ENCODE assay signal across 8 cellular contexts in genomic region chrX:119008122-119008744, GRCh38. TPM values are rescaled to one million over a fixed set of nuclear protein-coding genes. Genes with fewer than 3 reads are reported as not detected.
A peak's percentile ranks its signal among the peaks of the same experiment; 100 is the strongest.
DNase-seq lines count a peak whose midpoint lies in the region; ATAC-seq, FAIRE-seq and TF ChIP-seq lines count a peak whose summit lies in the region.

No MANE protein-coding gene starts in this region.

- H3K79me2 ChIP-seq in endothelial cell of umbilical vein (ENCODE audit: control insufficient read depth, insufficient read depth, low read length) = no peaks in the 10 kb centered on the region

- no peaks in the 10 kb centered on the region for H3K27me3 ChIP-seq in endothelial cell of umbilical vein (ENCODE audit: control insufficient read depth in 2 of 2, insufficient read depth in 2 of 2, low read length in 2 of 2)

- H3K36me3 Mint-ChIP-seq in activated B cell treated with CpG ODN at 0.5 μM for 24 hours (ENCODE audit: low read depth) (no peaks in the 10 kb centered on the region), osteocyte (ENCODE audit: unreplicated experiment) (no peaks in the 10 kb centered on the region)

- H3K36me3 ChIP-seq in endothelial cell of umbilical vein (ENCODE audit: control insufficient read depth in 2 of 2, extremely low read depth in 1 of 2, insufficient read depth in 2 of 2, low read length in 2 of 2) = peaks cover 0 to 4% of the 10 kb centered on the region in 2 experiments

- no peak overlapping the region for H3K4me3 ChIP-seq in Jurkat, Clone E6-1 (ENCODE audit: low read length)
- no peak overlapping the region for H3K4me3 ChIP-seq in endothelial cell of umbilical vein (replicated peaks in 1 of 3; ENCODE audit: insufficient read depth in 1 of 3, low read depth in 1 of 3, low read length in 3 of 3)

- intact Hi-C loops in activated B cell treated with CpG ODN at 0.5 μM for 24 hours (cut with micrococcal nuclease) = loop anchor here (1.0 to 5.0 kb wide), 2 partner anchors 109 to 161 kb away; no protein-coding TSS in a partner anchor
- intact Hi-C loops in endothelial cell of umbilical vein (cut with micrococcal nuclease) = loop anchor here (1.0 kb wide), 1 partner anchor 161 kb away; no protein-coding TSS in a partner anchor

- no peak for TF ChIP-seq POLR2A in endothelial cell of umbilical vein (IDR thresholded peaks at IDR 0.05; ENCODE audit: low read depth, low read length)

- TF ChIP-seq CTCF in activated B cell treated with CpG ODN at 0.5 μM for 24 hours (IDR thresholded peaks at IDR 0.05) (peak; percentile 35), endothelial cell of umbilical vein (IDR thresholded peaks at IDR 0.05; ENCODE audit: extremely low read depth in 1 of 2, insufficient read depth in 1 of 2, low read depth in 1 of 2, low read length in 2 of 2) (peak; percentile 41), osteocyte (IDR thresholded peaks at IDR 0.05) (peak; percentile 62)

- CTCF ChIA-PET in activated B cell treated with CpG ODN at 0.5 μM for 24 hours (lab: Charles Lee) = interaction anchor here (0.7 to 6.3 kb wide), 6 partner anchors 58 to 169 kb away, joined by 3 to 44 read pairs (median 5); no protein-coding TSS in a partner anchor
- CTCF ChIA-PET in endothelial cell of umbilical vein (lab: Charles Lee) = interaction anchor here (0.6 to 2.2 kb wide), 6 partner anchors 30 to 658 kb away, joined by 3 to 19 read pairs (median 6); no protein-coding TSS in a partner anchor

- H3K27ac Mint-ChIP-seq in activated B cell treated with CpG ODN at 0.5 μM for 24 hours = no peak overlapping the region
- no peak overlapping the region for H3K27ac Mint-ChIP-seq in osteocyte (ENCODE audit: unreplicated experiment)

- H4K20me1 ChIP-seq in endothelial cell of umbilical vein (replicated peaks; ENCODE audit: control insufficient read depth, extremely low read depth, insufficient read depth, low read length) = no peaks in the 10 kb centered on the region

- peak; percentile 80 for FAIRE-seq in endothelial cell of umbilical vein (lab: Jason Lieb, UNC)

- H3K4me1 Mint-ChIP-seq in activated B cell treated with CpG ODN at 0.5 μM for 24 hours (no peaks in the 10 kb centered on the region), osteocyte (ENCODE audit: unreplicated experiment) (no peaks in the 10 kb centered on the region)

- no peak overlapping the region for H3K4me2 ChIP-seq in endothelial cell of umbilical vein (ENCODE audit: insufficient read depth, low read length)

- dilution Hi-C loops in endothelial cell of umbilical vein (cut with MboI; ENCODE audit: extremely low pct_ligation_motif_present, low sequenced_read_pairs) = no loop called here

- H3K9me1 ChIP-seq in endothelial cell of umbilical vein (replicated peaks; ENCODE audit: control insufficient read depth, extremely low read depth, insufficient read depth, low read length) = no peaks in the 10 kb centered on the region

- no peak overlapping the region for H2AFZ ChIP-seq in endothelial cell of umbilical vein (ENCODE audit: low read depth, low read length)

- ATAC-seq in activated B cell treated with CpG ODN at 0.5 μM for 24 hours (ENCODE audit: low read depth) (peak; percentile 58), HG03469 (IDR thresholded peaks at IDR 0.05; ENCODE audit: unreplicated experiment) (no peak), GM18909 (IDR thresholded peaks at IDR 0.05; ENCODE audit: poor library complexity, unreplicated experiment) (no peak)

- no peak overlapping the region for H3K4me3 Mint-ChIP-seq in activated B cell treated with CpG ODN at 0.5 μM for 24 hours
- H3K4me3 Mint-ChIP-seq in osteocyte (ENCODE audit: unreplicated experiment) = no peak overlapping the region

- no peaks in the 10 kb centered on the region for H3K9me3 ChIP-seq in endothelial cell of umbilical vein (replicated peaks; ENCODE audit: control insufficient read depth, insufficient read depth, low read length)

- no peak overlapping the region for H3K27ac ChIP-seq in endothelial cell of umbilical vein (ENCODE audit: insufficient read depth, low read depth, low read length)

- no peaks in the 10 kb centered on the region for H3K4me1 ChIP-seq in endothelial cell of umbilical vein (ENCODE audit: control insufficient read depth, extremely low read depth, insufficient read depth, low read length)

- H3K9ac ChIP-seq in endothelial cell of umbilical vein (replicated peaks; ENCODE audit: extremely low read depth, insufficient read depth, low read length) = no peak overlapping the region

- DNase-seq in NOMO-1 treated with DMSO at 0.1 percent for 48 hours (lab: John Stamatoyannopoulos, UW; ENCODE audit: unreplicated experiment) = peak; percentile 33
- no peak for DNase-seq in NOMO-1 treated with dmso at 0.1 percent for 144 hours (lab: John Stamatoyannopoulos, UW; ENCODE audit: unreplicated experiment)
- peak; percentile 1 for DNase-seq in Jurkat, Clone E6-1 (ENCODE audit: low read depth, low spot score)
- peak; percentile 18 for DNase-seq in activated B cell treated with CpG ODN at 0.5 μM for 24 hours
- DNase-seq in endothelial cell of umbilical vein (ENCODE audit: low read depth, low spot score) = peak; percentile 44
- no peak for DNase-seq in osteocyte (ENCODE audit: extremely low spot score, unreplicated experiment)

- POLR2A ChIA-PET in activated B cell treated with CpG ODN at 0.5 μM for 24 hours (lab: Charles Lee) = interaction anchor here (0.8 kb wide), 1 partner anchor 59 kb away, joined by 6 read pairs; no protein-coding TSS in a partner anchor
- POLR2A ChIA-PET in endothelial cell of umbilical vein (lab: Charles Lee) = no interaction called here

- H3K9me3 Mint-ChIP-seq in activated B cell treated with CpG ODN at 0.5 μM for 24 hours (no peaks in the 10 kb centered on the region), osteocyte (ENCODE audit: unreplicated experiment) (peaks cover 6% of the 10 kb centered on the region)

- BruUV-seq in endothelial cell of umbilical vein (replicated peaks; lab: Mats Ljungman, UMichigan) = no TSS peak

- H3K27me3 Mint-ChIP-seq in activated B cell treated with CpG ODN at 0.5 μM for 24 hours (peaks cover 3% of the 10 kb centered on the region), osteocyte (ENCODE audit: unreplicated experiment) (peaks cover 8% of the 10 kb centered on the region)

TF ChIP-seq in endothelial cell of umbilical vein, 7 proteins besides CTCF, POLR2A, EP300 and RAD21:
- TF ChIP-seq POLR2AphosphoS5 (IDR thresholded peaks at IDR 0.05; ENCODE audit: insufficient read depth, low read depth, low read length) = no peak
- TF ChIP-seq MAX (IDR thresholded peaks at IDR 0.05; ENCODE audit: insufficient read depth, insufficient read length) = no peak
- TF ChIP-seq MYC (IDR thresholded peaks at IDR 0.05; ENCODE audit: low read depth, low read length) = no peak
- no peak for TF ChIP-seq JUN (IDR thresholded peaks at IDR 0.05; ENCODE audit: borderline replicate concordance, insufficient read depth, insufficient read length, low read depth)

RNA-seq across cellular contexts. Expression of gene LONRF3, which starts 33.8 kb away (rescaled TPM):
- polyA plus RNA-seq in Jurkat, Clone E6-1 (2012; ENCODE audit: insufficient read depth, insufficient read length) = 6.8 TPM
- total RNA-seq in activated B cell treated with CpG ODN at 0.5 μM for 24 hours = 1.3 TPM in 2 replicates
- total RNA-seq in endothelial cell of umbilical vein = 7.9 and 13.3 TPM in 2 replicates
- 4.1 and 4.4 TPM in 2 replicates for polyA plus RNA-seq in endothelial cell of umbilical vein
- polyA plus RNA-seq in endothelial cell of umbilical vein (2011; cell fraction: cytosol; rRNA removed) = 3.7 and 3.9 TPM in 2 replicates
- polyA plus RNA-seq in endothelial cell of umbilical vein (2011; cell fraction: nucleus; rRNA removed) = 13.9 and 14.5 TPM in 2 replicates
- polyA plus RNA-seq in endothelial cell of umbilical vein (2012) = 1.8 and 2.4 TPM in 2 replicates
- 16.5 and 16.8 TPM in 2 replicates for polyA minus RNA-seq in endothelial cell of umbilical vein
- 15.6 TPM for polyA minus RNA-seq in endothelial cell of umbilical vein (2011; cell fraction: cytosol; rRNA and poly(A)+ RNA removed)
- polyA minus RNA-seq in endothelial cell of umbilical vein (2011; cell fraction: nucleus; rRNA and poly(A)+ RNA removed) = 12.7 and 13.6 TPM in 2 replicates
- total RNA-seq in osteocyte = not detected in 2 replicates

Comparison
In these comparisons a context has a peak if more than half of its experiments do, and no peak if none do; other contexts are left out.
1. DNase-seq: peak in NOMO-1 treated with DMSO at 0.1 percent for 48 hours (single experiment), Jurkat, Clone E6-1 (single experiment), activated B cell treated with CpG ODN at 0.5 μM for 24 hours (single experiment) and endothelial cell of umbilical vein (single experiment); none in NOMO-1 treated with dmso at 0.1 percent for 144 hours (single experiment) and osteocyte (single experiment).
2. Peak in every context shown above with its lines, with median percentiles within 50 percentile points of each other: CTCF ChIP-seq.